Comparison of ENCODE assay signal across 8 cellular contexts in the genomic region with DNA sequence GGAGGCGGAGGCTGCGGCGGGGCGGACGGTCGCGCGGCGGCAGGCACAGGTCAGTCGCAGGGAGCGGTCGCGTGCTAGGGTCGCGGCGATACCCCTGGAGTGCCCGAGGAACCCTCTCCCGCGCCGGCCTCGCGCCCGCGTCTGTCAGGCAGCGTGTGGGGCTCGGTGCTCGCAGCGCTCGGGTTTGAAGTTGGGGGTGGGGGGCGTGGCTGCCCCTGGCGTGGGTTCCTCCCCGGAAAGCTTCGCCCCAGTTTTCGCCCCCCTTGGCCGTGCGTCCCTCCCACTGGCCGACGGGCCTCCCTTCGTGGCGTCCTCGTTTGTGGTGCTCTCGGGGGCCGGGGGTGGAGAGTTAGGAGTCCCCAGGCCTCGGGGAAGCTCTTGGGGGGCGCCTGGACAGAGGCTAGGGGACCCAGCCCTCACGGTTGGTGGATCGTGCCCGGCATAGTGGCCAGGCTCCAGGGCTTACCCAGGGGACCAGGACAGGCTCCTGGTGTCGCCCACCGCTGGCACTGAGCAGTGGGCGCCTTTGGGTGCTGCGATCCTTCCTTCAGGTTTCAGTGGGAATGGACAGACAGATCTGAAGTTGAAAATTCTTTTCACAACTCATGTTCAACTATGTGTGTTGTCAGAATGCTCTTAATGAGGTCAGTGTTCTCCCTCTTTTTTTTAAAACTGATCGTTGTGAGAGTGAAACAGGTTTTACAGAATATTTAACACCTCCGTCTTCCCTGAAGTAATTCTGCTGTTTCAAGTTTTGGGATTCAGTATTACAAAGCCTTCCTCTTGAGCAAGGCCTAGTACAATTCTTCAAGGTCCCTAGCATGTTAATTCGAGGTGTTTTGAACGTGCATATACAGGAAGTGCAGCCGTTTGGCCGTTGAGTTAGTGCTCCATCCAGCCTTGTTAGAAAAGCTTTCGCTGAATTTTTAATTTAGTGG. TPM values are rescaled to one million over a fixed set of nuclear protein-coding genes. Genes with fewer than 3 reads are reported as not detected.
A peak's percentile ranks its signal among the peaks of the same experiment; 100 is the strongest.
DNase-seq lines count a peak whose midpoint lies in the region; ATAC-seq and TF ChIP-seq lines count a peak whose summit lies in the region.

No MANE protein-coding gene starts in this region.

- DNase-seq in DND-41 = peak; percentile 30
- DNase-seq in Karpas-422 = peak; percentile 83
- peak; percentile 43 for DNase-seq in activated CD4-positive, alpha-beta T cell treated with anti-CD3 and anti-CD28 coated beads, Interleukin-2, amount 50 U/mL, for 1 hour
- DNase-seq in endothelial cell (ENCODE audit: low spot score) = no peak
- DNase-seq in tibial nerve (ENCODE audit: low spot score in 2 of 2) = peak; percentile 7 to 17
- DNase-seq in T1000 (lab: John Stamatoyannopoulos, UW) = no peak

- H2AFZ ChIP-seq in DND-41 (ENCODE audit: low read depth, low read length) = peak overlapping the region; percentile 78
- peak overlapping the region; percentile 72 for H2AFZ ChIP-seq in Karpas-422 (ENCODE audit: low read length)
- peak overlapping the region; percentile 24 for H2AFZ ChIP-seq in neural cell (ENCODE audit: low read depth, low read length)

- H3K27ac ChIP-seq in DND-41 (ENCODE audit: low read length) (peak overlapping the region; percentile 71), Karpas-422 (ENCODE audit: low read length) (peak overlapping the region; percentile 79), neural cell (ENCODE audit: low read length) (peak overlapping the region; percentile 20), tibial nerve (peak overlapping the region; percentile 91 to 98 (median 94))

- H3K27me3 Mint-ChIP-seq in endothelial cell (ENCODE audit: unreplicated experiment) = no peaks in the 10 kb centered on the region

- no peaks in the 10 kb centered on the region for H3K9me3 Mint-ChIP-seq in endothelial cell (ENCODE audit: unreplicated experiment)

- H3K27me3 ChIP-seq in DND-41 (ENCODE audit: insufficient read depth, low read length, poor library complexity) (no peaks in the 10 kb centered on the region), Karpas-422 (ENCODE audit: low read length) (no peaks in the 10 kb centered on the region), neural cell (ENCODE audit: insufficient read depth, low read depth, low read length) (no peaks in the 10 kb centered on the region), tibial nerve (no peaks in the 10 kb centered on the region)

- WGBS in tibial nerve, 2 donors = 1% methylated on average over 16 to 37 of the region's 59 CpGs

- no peaks in the 10 kb centered on the region for H3F3A ChIP-seq in neural cell (ENCODE audit: insufficient read depth, low read length, poor library complexity, severe bottlenecking)

- H3K4me2 ChIP-seq in DND-41 (ENCODE audit: insufficient read depth, low read length) = peak overlapping the region; percentile 60
- peak overlapping the region; percentile 95 for H3K4me2 ChIP-seq in Karpas-422 (ENCODE audit: low read depth, low read length, poor library complexity, severe bottlenecking)
- peak overlapping the region; percentile 69 for H3K4me2 ChIP-seq in neural cell (ENCODE audit: low read length)

- no peak for ATAC-seq in DND-41 (ENCODE audit: insufficient read depth, low read depth)
- ATAC-seq in GM21367 (IDR thresholded peaks at IDR 0.05; ENCODE audit: unreplicated experiment) = peak; percentile 24

- peak overlapping the region; percentile 82 for H3K9ac ChIP-seq in DND-41 (ENCODE audit: low read depth, low read length)
- H3K9ac ChIP-seq in Karpas-422 (ENCODE audit: low read length) = peak overlapping the region; percentile 88
- peak overlapping the region; percentile 72 for H3K9ac ChIP-seq in neural cell (ENCODE audit: low read length)

- peaks cover 9% of the 10 kb centered on the region; the same call in 1 of the 2 replicates for H4K20me1 ChIP-seq in DND-41 (ENCODE audit: insufficient read depth, low read length)
- H4K20me1 ChIP-seq in Karpas-422 (ENCODE audit: insufficient read depth, low read depth, low read length) = no peaks in the 10 kb centered on the region
- no peaks in the 10 kb centered on the region for H4K20me1 ChIP-seq in neural cell (ENCODE audit: insufficient read depth)

- H3K4me1 Mint-ChIP-seq in endothelial cell (ENCODE audit: unreplicated experiment) = peaks cover 9% of the 10 kb centered on the region

- H3K36me3 ChIP-seq in DND-41 (ENCODE audit: insufficient read depth, low read length) = peaks cover 18% of the 10 kb centered on the region
- H3K36me3 ChIP-seq in Karpas-422 (ENCODE audit: insufficient read depth, low read length) = peaks cover 14% of the 10 kb centered on the region; the same call in 1 of the 2 replicates
- H3K36me3 ChIP-seq in neural cell (ENCODE audit: insufficient read depth, low read length) = no peaks in the 10 kb centered on the region
- H3K36me3 ChIP-seq in tibial nerve = peaks cover 0 to 11% (median 0%) of the 10 kb centered on the region in 3 donors

- H3K4me3 ChIP-seq in DND-41 (ENCODE audit: low read depth in 1 of 2, low read length in 2 of 2) (peak overlapping the region; percentile 73), Karpas-422 (ENCODE audit: low read length) (peak overlapping the region; percentile 81), neural cell (ENCODE audit: low read length) (peak overlapping the region; percentile 86), tibial nerve (peak overlapping the region; percentile 76 to 97 (median 87))

- H3K79me2 ChIP-seq in DND-41 (ENCODE audit: insufficient read depth, low read length) = peaks cover 56% of the 10 kb centered on the region
- peaks cover 52% of the 10 kb centered on the region for H3K79me2 ChIP-seq in Karpas-422 (ENCODE audit: low read length)
- H3K79me2 ChIP-seq in neural cell (replicated peaks; ENCODE audit: insufficient read depth, low read length) = peaks cover 27% of the 10 kb centered on the region

- H3K9me3 ChIP-seq in DND-41 (ENCODE audit: insufficient read depth, low read length, severe bottlenecking) (no peaks in the 10 kb centered on the region), Karpas-422 (ENCODE audit: low read length) (peaks cover 4% of the 10 kb centered on the region), neural cell (ENCODE audit: low read length) (no peaks in the 10 kb centered on the region), tibial nerve (no peaks in the 10 kb centered on the region)

- TF ChIP-seq POLR2A in tibial nerve (IDR thresholded peaks at IDR 0.05) = no peak

- H3K4me3 Mint-ChIP-seq in endothelial cell (ENCODE audit: unreplicated experiment) = peak overlapping the region; percentile 95

- TF ChIP-seq EP300 in neural cell (conservative IDR thresholded peaks at IDR 0.05; ENCODE audit: poor library complexity, severe bottlenecking) = no peak
- TF ChIP-seq EP300 in tibial nerve (IDR thresholded peaks at IDR 0.05) = no peak

- H3K4me1 ChIP-seq in DND-41 (ENCODE audit: insufficient read depth, low read length) (peaks cover 21% of the 10 kb centered on the region), Karpas-422 (ENCODE audit: low read length) (peaks cover 18% of the 10 kb centered on the region), tibial nerve (peaks cover 0 to 27% (median 8%) of the 10 kb centered on the region in 4 donors)

- H3K27ac Mint-ChIP-seq in endothelial cell (ENCODE audit: unreplicated experiment) = no peak overlapping the region

- H3K9me2 ChIP-seq in Karpas-422 (replicated peaks; ENCODE audit: insufficient read depth, low read length) (no peaks in the 10 kb centered on the region), neural cell (ENCODE audit: insufficient read depth, low read length) (no peaks in the 10 kb centered on the region)

- TF ChIP-seq CTCF in DND-41 (IDR thresholded peaks at IDR 0.05; ENCODE audit: borderline replicate concordance, extremely low read depth, low read length, poor library complexity, severe bottlenecking) = no peak
- no peak for TF ChIP-seq CTCF in endothelial cell (IDR thresholded peaks at IDR 0.05; ENCODE audit: unreplicated experiment)
- no peak for TF ChIP-seq CTCF in neural cell (IDR thresholded peaks at IDR 0.05; ENCODE audit: poor library complexity, severe bottlenecking)
- TF ChIP-seq CTCF in tibial nerve (IDR thresholded peaks at IDR 0.05) = no peak

- peaks cover 10% of the 10 kb centered on the region for H3K36me3 Mint-ChIP-seq in endothelial cell (ENCODE audit: low read depth, unreplicated experiment)

- TF ChIP-seq RAD21 in neural cell (conservative IDR thresholded peaks at IDR 0.05) = peak; percentile 14

TF ChIP-seq in neural cell, 6 proteins besides CTCF, POLR2A, EP300 and RAD21:
- TF ChIP-seq TAF1 (IDR thresholded peaks at IDR 0.05; ENCODE audit: low read depth) (no peak), MXI1 (conservative IDR thresholded peaks at IDR 0.05; ENCODE audit: poor library complexity, severe bottlenecking) (peak; percentile 52), POLR2AphosphoS5 (IDR thresholded peaks at IDR 0.05) (peak; percentile 42)

RNA-seq across cellular contexts. Expression of a gene that starts 0.6 kb away (rescaled TPM):
- total RNA-seq in Karpas-422 (2014; rRNA removed; shearing (Covaris generic); ENCODE audit: low replicate concordance) = 40.4 and 45.7 TPM in 2 replicates
- total RNA-seq in endothelial cell (ENCODE audit: unreplicated experiment) (56.8 TPM), tibial nerve (100 to 1,000 TPM in 2 of 4 donors, 10 to 100 TPM in 2; 93.3 to 118 (median 99.5) TPM)
- 24.4 and 30.0 TPM in 2 replicates for polyA plus RNA-seq in neural cell
- 42.9 and 50.5 TPM in 2 replicates for polyA minus RNA-seq in neural cell

Comparison
In these comparisons a context has a peak if more than half of its experiments do, and no peak if none do; other contexts are left out.
1. DNase-seq: peak in DND-41 (single experiment), Karpas-422 (single experiment), activated CD4-positive, alpha-beta T cell treated with anti-CD3 and anti-CD28 coated beads, Interleukin-2, amount 50 U/mL, for 1 hour (single experiment) and tibial nerve (2 of 2); none in endothelial cell (single experiment) and T1000 (single experiment).
2. H2AFZ ChIP-seq: peak in every context shown above with its lines; median percentile 78 in DND-41; 72 in Karpas-422; 24 in neural cell.
3. H3K27ac ChIP-seq: peak in every context shown above with its lines; median percentile 94 in tibial nerve; 79 in Karpas-422; 71 in DND-41; 20 in neural cell.
4. Peak in every context shown above with its lines, with median percentiles within 50 percentile points of each other: H3K4me2 ChIP-seq, H3K4me3 ChIP-seq and H3K9ac ChIP-seq.